Comparison of ENCODE assay signal across 9 cellular contexts in the genomic region with DNA sequence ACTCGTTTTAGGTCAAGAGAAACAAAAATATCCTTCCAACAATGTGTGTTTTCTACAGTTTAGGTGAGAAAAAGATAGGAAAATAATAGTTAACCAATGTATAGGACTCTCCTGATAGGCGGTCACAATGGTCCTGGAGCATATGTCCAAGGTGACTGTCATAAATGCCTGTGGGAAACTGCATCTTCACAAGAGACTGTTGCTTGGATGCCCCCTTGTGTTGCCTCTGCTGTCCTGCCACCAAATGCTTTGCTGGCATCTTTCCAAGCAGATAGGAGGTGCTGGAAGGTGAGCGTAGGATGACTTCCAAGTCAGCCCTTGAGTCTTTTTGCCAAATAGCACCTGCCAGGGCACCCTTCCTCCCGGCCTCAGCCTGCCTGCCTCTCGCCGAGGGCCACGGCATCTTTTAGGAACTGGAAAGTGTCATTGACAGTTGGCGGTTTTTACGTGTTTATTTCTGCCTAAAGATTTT. TPM values are rescaled to one million over a fixed set of nuclear protein-coding genes. Genes with fewer than 3 reads are reported as not detected.
A peak's percentile ranks its signal among the peaks of the same experiment; 100 is the strongest.
DNase-seq lines count a peak whose midpoint lies in the region; ATAC-seq, FAIRE-seq and TF ChIP-seq lines count a peak whose summit lies in the region.
"Had no signal": no experiment of that assay in that cellular context is flagged by ENCODE, and none has a peak within 500 bp of the region (broad histone marks: within the 10 kb centered on the region; RNA-seq: fewer than 3 reads in every experiment).

No MANE protein-coding gene starts in this region.

- peaks cover 20 to 24% of the 10 kb centered on the region in 2 donors for H3K4me1 Mint-ChIP-seq in effector memory CD8-positive, alpha-beta T cell (ENCODE audit: low read depth in 2 of 2)
- peaks cover 17 to 38% (median 29%) of the 10 kb centered on the region in 4 donors for H3K4me1 Mint-ChIP-seq in naive thymus-derived CD8-positive, alpha-beta T cell

- TF ChIP-seq POLR2A in H54 (IDR thresholded peaks at IDR 0.05; ENCODE audit: low read depth, low read length), result no peak

- POLR2A ChIA-PET in naive thymus-derived CD8-positive, alpha-beta T cell (lab: Charles Lee), result interaction anchor here (3.8 to 4.3 kb wide), 2 partner anchors 11 to 24 kb away, joined by 21 to 22 read pairs; a partner anchor contains a TSS

- DNase-seq in NCI-H146 (lab: John Stamatoyannopoulos, UW), result peak; percentile 28
- no peak for DNase-seq in NCI-H146 treated with DMSO at 0.1 percent for 48 hours (lab: John Stamatoyannopoulos, UW; ENCODE audit: unreplicated experiment)
- DNase-seq in NCI-H2029 treated with DMSO at 0.1 percent for 48 hours (lab: John Stamatoyannopoulos, UW), result peak; percentile 92
- peak; percentile 55 for DNase-seq in activated CD4-positive, alpha-beta T cell treated with anti-CD3 and anti-CD28 coated beads, Interleukin-2, amount 50 U/mL, for 1 hour
- DNase-seq in effector memory CD8-positive, alpha-beta T cell, result peak; percentile 55 to 56 (median 55)
- DNase-seq in naive thymus-derived CD8-positive, alpha-beta T cell, result peak; percentile 27 to 85 (median 66)
- DNase-seq in H54 (ENCODE audit: insufficient read length, low spot score), result no peak

- H3K36me3 Mint-ChIP-seq in effector memory CD8-positive, alpha-beta T cell (ENCODE audit: insufficient read depth), result peaks cover 25% of the 10 kb centered on the region
- peaks cover 0 to 29% (median 14%) of the 10 kb centered on the region in 3 donors for H3K36me3 Mint-ChIP-seq in naive thymus-derived CD8-positive, alpha-beta T cell

- peak overlapping the region; percentile 87 to 90 for H3K4me3 Mint-ChIP-seq in effector memory CD8-positive, alpha-beta T cell
- peak overlapping the region; percentile 82 to 96 (median 90) for H3K4me3 Mint-ChIP-seq in naive thymus-derived CD8-positive, alpha-beta T cell

- H3K27me3 Mint-ChIP-seq in effector memory CD8-positive, alpha-beta T cell, result no peaks in the 10 kb centered on the region
- H3K27me3 Mint-ChIP-seq in naive thymus-derived CD8-positive, alpha-beta T cell, result no peaks in the 10 kb centered on the region

- H3K27ac Mint-ChIP-seq in effector memory CD8-positive, alpha-beta T cell, result peak overlapping the region; percentile 94 to 95
- peak overlapping the region; percentile 85 to 98 (median 96) for H3K27ac Mint-ChIP-seq in naive thymus-derived CD8-positive, alpha-beta T cell

- peak; percentile 54 for ATAC-seq in effector memory CD8-positive, alpha-beta T cell (replicated peaks)
- ATAC-seq in naive thymus-derived CD8-positive, alpha-beta T cell, result peak; percentile 49 to 53
- ATAC-seq in GM19455 (IDR thresholded peaks at IDR 0.05; ENCODE audit: unreplicated experiment), result no peak

- no peaks in the 10 kb centered on the region for H3K9me3 Mint-ChIP-seq in effector memory CD8-positive, alpha-beta T cell
- H3K9me3 Mint-ChIP-seq in naive thymus-derived CD8-positive, alpha-beta T cell, result no peaks in the 10 kb centered on the region

- no peak for FAIRE-seq in H54 (lab: Jason Lieb, UNC)
- FAIRE-seq: G401.6 had no signal

RNA-seq across cellular contexts. Expression of a gene that starts 24.1 kb away (rescaled TPM):
- total RNA-seq in naive thymus-derived CD8-positive, alpha-beta T cell, result 10 to 100 TPM; 89.8 to 94.4 TPM
- 10 to 100 TPM; 18.8 to 30.3 (median 18.8) TPM for polyA plus RNA-seq in naive thymus-derived CD8-positive, alpha-beta T cell

Comparison
In these comparisons a context has a peak if more than half of its experiments do, and no peak if none do; other contexts are left out.
1. DNase-seq: peak in NCI-H146 (single experiment), NCI-H2029 treated with DMSO at 0.1 percent for 48 hours (single experiment), activated CD4-positive, alpha-beta T cell treated with anti-CD3 and anti-CD28 coated beads, Interleukin-2, amount 50 U/mL, for 1 hour (single experiment), effector memory CD8-positive, alpha-beta T cell (3 of 3) and naive thymus-derived CD8-positive, alpha-beta T cell (10 of 10); none in NCI-H146 treated with DMSO at 0.1 percent for 48 hours (single experiment) and H54 (single experiment).